ENCODE assay signal across 10 cellular contexts in the genomic region with DNA sequence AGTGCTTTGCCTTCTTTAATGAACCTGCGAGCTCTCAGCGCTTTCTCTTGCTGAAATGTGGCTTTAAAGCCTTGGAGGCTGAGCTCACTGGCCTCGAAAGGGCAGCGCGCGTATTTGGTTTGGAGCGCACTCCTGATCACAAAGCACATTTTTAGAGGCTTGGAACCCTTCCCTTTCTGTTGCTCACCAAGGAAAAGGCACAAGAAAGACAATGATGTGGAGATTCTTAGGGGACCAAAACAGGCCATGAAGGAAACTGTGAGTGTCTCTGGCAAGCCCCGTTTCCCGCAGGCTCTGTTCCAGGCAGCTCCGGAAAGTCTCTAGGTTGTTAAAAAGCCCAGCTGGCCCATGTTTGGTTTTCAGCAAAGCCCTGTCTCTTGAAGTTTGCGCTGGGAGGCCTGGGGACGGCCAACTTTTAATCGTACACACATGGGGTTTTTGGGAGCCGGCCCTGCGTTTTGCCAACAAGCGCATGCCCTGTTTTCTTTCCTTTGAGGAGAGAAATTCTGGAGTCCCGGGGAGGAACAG. TPM values are rescaled to one million over a fixed set of nuclear protein-coding genes. Genes with fewer than 3 reads are reported as not detected.
DNase-seq lines count a peak whose midpoint lies in the region; ATAC-seq and TF ChIP-seq lines count a peak whose summit lies in the region.
"Had no signal": no experiment of that assay in that cellular context is flagged by ENCODE, and none has a peak within 500 bp of the region (broad histone marks: within the 10 kb centered on the region; RNA-seq: fewer than 3 reads in every experiment).

No MANE protein-coding gene starts in this region.

- peak overlapping the region; percentile 4; the same call in 1 of the 2 replicates for H2AFZ ChIP-seq in GM23248
- no peak overlapping the region for H2AFZ ChIP-seq in smooth muscle cell (ENCODE audit: low read depth)

- no peaks in the 10 kb centered on the region for H3K9me2 ChIP-seq in GM23248 (ENCODE audit: insufficient read depth)

- in situ Hi-C loops in GM23248 (cut with MboI) = no loop called here

- H3K27me3 ChIP-seq in GM23248 (replicated peaks; ENCODE audit: insufficient read depth) (no peaks in the 10 kb centered on the region), ectodermal cell (ENCODE audit: control insufficient read depth, insufficient read depth, low read length, poor library complexity, severe bottlenecking) (no peaks in the 10 kb centered on the region), smooth muscle cell (ENCODE audit: low read depth) (no peaks in the 10 kb centered on the region)

- WGBS in GM23248 (ENCODE audit: low coverage in 1 of 2, low lambda C conversion rate in 2 of 2, missing lambda C conversion rate in 2 of 2), 2 experiments = 6 to 9% methylated on average over 17 of the region's 17 CpGs
- WGBS in ectodermal cell, 2 experiments = 90 to 91% methylated on average over 17 of the region's 17 CpGs
- WGBS in smooth muscle cell (ENCODE audit: low lambda C conversion rate) = 85% methylated on average over 17 of the region's 17 CpGs

- H3K4me2 ChIP-seq in GM23248 (ENCODE audit: unreplicated experiment) (peak overlapping the region; percentile 60), smooth muscle cell (no peak overlapping the region)

- H3K27ac ChIP-seq in GM23248 (peak overlapping the region; percentile 99), ectodermal cell (ENCODE audit: insufficient read depth, low read depth, low read length, poor library complexity, severe bottlenecking) (peak overlapping the region; percentile 26), smooth muscle cell (ENCODE audit: low read depth) (peak overlapping the region; percentile 34)

- H3F3A ChIP-seq in GM23248 (ENCODE audit: insufficient read depth) = peaks cover 69% of the 10 kb centered on the region
- peaks cover 4% of the 10 kb centered on the region for H3F3A ChIP-seq in smooth muscle cell (ENCODE audit: low read depth)

- H3K9ac ChIP-seq in GM23248 (peak overlapping the region; percentile 84), smooth muscle cell (ENCODE audit: low read depth) (no peak overlapping the region)

- H3K9me3 ChIP-seq in GM23248 (ENCODE audit: low read depth) (no peaks in the 10 kb centered on the region), ectodermal cell (ENCODE audit: control insufficient read depth, low read length) (no peaks in the 10 kb centered on the region), smooth muscle cell (replicated peaks; ENCODE audit: low read depth) (no peaks in the 10 kb centered on the region)

- peak; percentile 70 for ATAC-seq in left lobe of liver

- peaks cover 11% of the 10 kb centered on the region; the same call in 1 of the 2 replicates for H3K36me3 ChIP-seq in GM23248 (ENCODE audit: low read depth)
- peaks cover 4% of the 10 kb centered on the region for H3K36me3 ChIP-seq in ectodermal cell (ENCODE audit: control insufficient read depth, insufficient read depth, low read length)
- H3K36me3 ChIP-seq in smooth muscle cell (ENCODE audit: low read depth) = peaks cover 8% of the 10 kb centered on the region

- H3K4me3 ChIP-seq in GM23248 (peak overlapping the region; percentile 46), ectodermal cell (ENCODE audit: insufficient read depth, low read depth, low read length) (no peak overlapping the region), smooth muscle cell (no peak overlapping the region)

- DNase-seq in GM23248 (peak; percentile 94), left lobe of liver (ENCODE audit: low spot score) (peak; percentile 68), smooth muscle cell (lab: John Stamatoyannopoulos, UW; ENCODE audit: unreplicated experiment) (no peak), HPDE6-E6E7 (ENCODE audit: extremely low spot score) (no peak), NCI-H748 (lab: John Stamatoyannopoulos, UW; ENCODE audit: unreplicated experiment) (no peak), SW 1271 (lab: John Stamatoyannopoulos, UW) (no peak)
- no peak for DNase-seq in activated CD8-positive, alpha-beta memory T cell treated with anti-CD3 and anti-CD28 coated beads, Interleukin-2, amount 50 U/mL, for 48 hours
- DNase-seq: activated CD4-positive, CD25-positive, alpha-beta regulatory T cell; Calu3 had no signal

- no peak for TF ChIP-seq CTCF in smooth muscle cell (IDR thresholded peaks at IDR 0.05; ENCODE audit: borderline replicate concordance, insufficient read depth, poor library complexity, severe bottlenecking)

- H3K79me2 ChIP-seq in GM23248 (ENCODE audit: insufficient read depth) = no peaks in the 10 kb centered on the region
- H3K79me2 ChIP-seq in smooth muscle cell (ENCODE audit: low read depth) = no peaks in the 10 kb centered on the region

- no peaks in the 10 kb centered on the region for H4K20me1 ChIP-seq in GM23248 (ENCODE audit: insufficient read depth)
- no peaks in the 10 kb centered on the region for H4K20me1 ChIP-seq in smooth muscle cell (ENCODE audit: low read depth)

- peaks cover 55% of the 10 kb centered on the region for H3K4me1 ChIP-seq in GM23248 (ENCODE audit: insufficient read depth)
- H3K4me1 ChIP-seq in ectodermal cell (ENCODE audit: control insufficient read depth, insufficient read depth, low read length) = no peaks in the 10 kb centered on the region
- no peaks in the 10 kb centered on the region for H3K4me1 ChIP-seq in smooth muscle cell (ENCODE audit: low read depth)

RNA-seq across cellular contexts. Expression of a gene that starts 9.4 kb away (rescaled TPM):
- total RNA-seq in GM23248 (2014; rRNA removed; shearing (Covaris generic)) = 9.5 and 19.8 TPM in 2 replicates
- polyA plus RNA-seq in GM23248 (2016; fragmentation: Nextera tagmentation; extraction: Ambion mirVana) (14.8 and 16.2 TPM in 2 replicates), smooth muscle cell (6.1 and 9.7 TPM in 2 replicates)
- polyA plus RNA-seq in ectodermal cell (2013, experiment 1 of 4) = 40.8 TPM
- polyA plus RNA-seq in ectodermal cell (2013, experiment 2 of 4) = 34.0 TPM
- 28.9 TPM for polyA plus RNA-seq in ectodermal cell (2013, experiment 3 of 4)
- polyA plus RNA-seq in ectodermal cell (2013, experiment 4 of 4) = 26.9 TPM
- total RNA-seq in left lobe of liver (0.81 TPM), smooth muscle cell (7.6 and 10.1 TPM in 2 replicates)

RNA-seq across cellular contexts. Expression of a gene that starts 32.4 kb away (rescaled TPM):
- total RNA-seq in GM23248 (2014; rRNA removed; shearing (Covaris generic)) = 215 and 278 TPM in 2 replicates
- polyA plus RNA-seq in GM23248 (2016; fragmentation: Nextera tagmentation; extraction: Ambion mirVana) (76.3 and 77.1 TPM in 2 replicates), smooth muscle cell (31.9 and 32.0 TPM in 2 replicates)
- polyA plus RNA-seq in ectodermal cell (2013, experiment 1 of 4) = 42.4 TPM
- 37.5 TPM for polyA plus RNA-seq in ectodermal cell (2013, experiment 2 of 4)
- polyA plus RNA-seq in ectodermal cell (2013, experiment 3 of 4) = 32.1 TPM
- polyA plus RNA-seq in ectodermal cell (2013, experiment 4 of 4) = 35.8 TPM
- total RNA-seq in left lobe of liver (61.1 TPM), smooth muscle cell (28.1 and 44.1 TPM in 2 replicates)

Comparison
In these comparisons a context has a peak if more than half of its experiments do, and no peak if none do; other contexts are left out.
1. DNase-seq: peak in GM23248 (single experiment) and left lobe of liver (single experiment); none in smooth muscle cell (single experiment), HPDE6-E6E7 (single experiment), NCI-H748 (single experiment), SW 1271 (0 of 2) and activated CD8-positive, alpha-beta memory T cell treated with anti-CD3 and anti-CD28 coated beads, Interleukin-2, amount 50 U/mL, for 48 hours (single experiment).
2. H3K27ac ChIP-seq: peak in every context shown above with its lines; median percentile 99 in GM23248; 34 in smooth muscle cell; 26 in ectodermal cell.